ENCODE assay signal across 8 cellular contexts in genomic region chr4:87423313-87424031, GRCh38. TPM values are rescaled to one million over a fixed set of nuclear protein-coding genes. Genes with fewer than 3 reads are reported as not detected.
DNase-seq lines count a peak whose midpoint lies in the region; ATAC-seq and TF ChIP-seq lines count a peak whose summit lies in the region.

No MANE protein-coding gene starts in this region.

- no peaks in the 10 kb centered on the region for H3K27me3 Mint-ChIP-seq in memory B cell

- H3K4me1 ChIP-seq in body of pancreas (peaks cover 85% of the 10 kb centered on the region), vagina (peaks cover 53% of the 10 kb centered on the region)

- no peaks in the 10 kb centered on the region for H3K9me3 Mint-ChIP-seq in memory B cell

- TF ChIP-seq POLR2A in body of pancreas (IDR thresholded peaks at IDR 0.05) (peak in 2 of 3 donors; percentile 30 to 33), vagina (IDR thresholded peaks at IDR 0.05) (no peak)

- H3K36me3 ChIP-seq in body of pancreas (replicated peaks in 1 of 2; ENCODE audit: insufficient read depth in 1 of 2, low read depth in 2 of 2) (no peaks in the 10 kb centered on the region), vagina (no peaks in the 10 kb centered on the region)

- WGBS in body of pancreas, 2 donors: 4 to 5% methylated on average over 3 of the region's 3 CpGs

- peak; percentile 5 for DNase-seq in NCI-H146 (lab: John Stamatoyannopoulos, UW)
- no peak for DNase-seq in NCI-H146 treated with DMSO at 0.1 percent for 48 hours (lab: John Stamatoyannopoulos, UW; ENCODE audit: unreplicated experiment)
- DNase-seq in NCI-H1694 (lab: John Stamatoyannopoulos, UW): peak; percentile 44
- peak in 3 of 4 donors; percentile 50 to 63 (median 51) for DNase-seq in body of pancreas
- DNase-seq in memory B cell (ENCODE audit: low spot score in 2 of 2): no peak
- no peak for DNase-seq in vagina (ENCODE audit: extremely low spot score in 2 of 2)
- DNase-seq in NOMO-1 (lab: John Stamatoyannopoulos, UW; ENCODE audit: unreplicated experiment in 2 of 2): no peak

- peaks cover 10% of the 10 kb centered on the region for H3K4me1 Mint-ChIP-seq in memory B cell

- H3K4me3 Mint-ChIP-seq in memory B cell: peak overlapping the region; percentile 99

- intact Hi-C loops in body of pancreas (cut with DNase I): no loop called here
- intact Hi-C loops in vagina (cut with DNase I): no loop called here

- H3K36me3 Mint-ChIP-seq in memory B cell: no peaks in the 10 kb centered on the region

- TF ChIP-seq CTCF in body of pancreas (IDR thresholded peaks at IDR 0.05) (peak in 1 of 7 experiments; percentile 27), vagina (IDR thresholded peaks at IDR 0.05) (no peak)

- peak overlapping the region; percentile 93 for H3K27ac Mint-ChIP-seq in memory B cell

- H3K27ac ChIP-seq in body of pancreas: peak overlapping the region in 3 of 4 donors; percentile 91 to 96 (median 92)
- peak overlapping the region; percentile 95 for H3K27ac ChIP-seq in vagina

- ATAC-seq in body of pancreas: no peak
- ATAC-seq in memory B cell (ENCODE audit: low read depth): no peak
- no peak for ATAC-seq in HG02623 (IDR thresholded peaks at IDR 0.05; ENCODE audit: unreplicated experiment)

- H3K4me3 ChIP-seq in body of pancreas (peak overlapping the region; percentile 24 to 78), vagina (peak overlapping the region; percentile 64 to 91)

- H3K27me3 ChIP-seq in body of pancreas (no peaks in the 10 kb centered on the region), vagina (no peaks in the 10 kb centered on the region)

- H3K9me3 ChIP-seq in body of pancreas: no peaks in the 10 kb centered on the region
- no peaks in the 10 kb centered on the region for H3K9me3 ChIP-seq in vagina

RNA-seq across cellular contexts. Expression of gene NUDT9, which starts 1.1 kb away (rescaled TPM):
- total RNA-seq in body of pancreas (10 to 100 TPM; 22.7 to 32.2 TPM), vagina (20.6 TPM)

RNA-seq across cellular contexts. Expression of gene HSD17B11, which starts 32.5 kb away (rescaled TPM):
- total RNA-seq in body of pancreas: 100 to 1,000 TPM in 1 of 2 donors, 10 to 100 TPM in 1; 21.4 to 105 TPM
- total RNA-seq in vagina: 94.5 TPM

Comparison
In these comparisons a context has a peak if more than half of its experiments do, and no peak if none do; other contexts are left out.
1. DNase-seq: peak in NCI-H146 (single experiment), NCI-H1694 (single experiment) and body of pancreas (3 of 4); none in NCI-H146 treated with DMSO at 0.1 percent for 48 hours (single experiment), memory B cell (0 of 2), vagina (0 of 2) and NOMO-1 (0 of 2).
2. POLR2A ChIP-seq: peak in body of pancreas (2 of 3); none in vagina (0 of 2).